In the genomic region with DNA sequence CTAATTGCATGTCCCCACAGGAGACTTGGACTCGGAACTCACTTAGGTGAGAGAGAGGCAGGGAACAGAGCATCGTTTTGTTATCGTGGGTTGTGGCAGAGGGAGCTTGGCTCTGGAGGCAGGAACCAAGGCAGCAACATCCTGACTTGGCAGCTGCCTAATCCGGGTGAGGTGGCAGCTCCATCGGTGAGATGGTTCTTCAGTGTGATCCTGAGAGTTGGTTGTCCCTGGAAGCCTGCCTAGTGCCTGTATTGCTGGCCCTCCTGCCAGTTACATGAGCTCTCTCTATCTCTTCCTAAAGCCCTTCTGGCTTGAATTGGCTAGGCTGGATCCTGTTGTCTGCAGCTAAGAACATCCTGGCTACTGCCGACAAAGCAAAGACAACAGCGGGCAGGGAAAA, we compare ENCODE assay signal across 12 cellular contexts. TPM values are rescaled to one million over a fixed set of nuclear protein-coding genes. Genes with fewer than 3 reads are reported as not detected.
DNase-seq lines count a peak whose midpoint lies in the region; FAIRE-seq and TF ChIP-seq lines count a peak whose summit lies in the region.
"Had no signal": no experiment of that assay in that cellular context is flagged by ENCODE, and none has a peak within 500 bp of the region (broad histone marks: within the 10 kb centered on the region; RNA-seq: fewer than 3 reads in every experiment).

No MANE protein-coding gene starts in this region.

- no peak overlapping the region for H2BK120ac ChIP-seq in neuronal stem cell (ENCODE audit: low read depth, low read length)

- FAIRE-seq in endothelial cell of umbilical vein (lab: Jason Lieb, UNC): no peak
- FAIRE-seq: TTC549 had no signal

- H2AK5ac ChIP-seq in neuronal stem cell (ENCODE audit: low read depth, low read length): no peak overlapping the region

- H3K36me3 Mint-ChIP-seq in MCF 10A (ENCODE audit: insufficient read depth, unreplicated experiment): no peaks in the 10 kb centered on the region

- H3K4me2 ChIP-seq in endothelial cell of umbilical vein (ENCODE audit: insufficient read depth, low read length) (no peak overlapping the region), neuronal stem cell (ENCODE audit: insufficient read depth, low read length, poor library complexity, severe bottlenecking) (no peak overlapping the region)

- no peak overlapping the region for H3K27ac Mint-ChIP-seq in MCF 10A (ENCODE audit: low read depth, unreplicated experiment)

- H3K4me3 ChIP-seq in breast epithelium (peak overlapping the region in 1 of 3 donors; percentile 20), endothelial cell of umbilical vein (replicated peaks in 1 of 3; ENCODE audit: insufficient read depth in 1 of 3, low read depth in 1 of 3, low read length in 3 of 3) (no peak overlapping the region), neuronal stem cell (ENCODE audit: low read length in 2 of 2) (no peak overlapping the region)
- H3K4me3 ChIP-seq: sigmoid colon had no signal

- intact Hi-C loops in breast epithelium (cut with DNase I; ENCODE audit: low total_unique reads): no loop called here
- intact Hi-C loops in MCF 10A (cut with micrococcal nuclease): no loop called here
- intact Hi-C loops in endothelial cell of umbilical vein (cut with micrococcal nuclease): no loop called here

- H3K9me3 ChIP-seq in breast epithelium (no peaks in the 10 kb centered on the region), endothelial cell of umbilical vein (replicated peaks; ENCODE audit: control insufficient read depth, insufficient read depth, low read length) (no peaks in the 10 kb centered on the region), neuronal stem cell (replicated peaks in 1 of 2; ENCODE audit: control insufficient read depth in 2 of 2, insufficient read depth in 1 of 2, low read depth in 1 of 2, low read length in 2 of 2) (no peaks in the 10 kb centered on the region)
- H3K9me3 ChIP-seq: sigmoid colon had no signal

- no peak overlapping the region for H3K23ac ChIP-seq in neuronal stem cell (ENCODE audit: low read depth, low read length, poor library complexity)

- H3K4me3 Mint-ChIP-seq in MCF 10A (ENCODE audit: unreplicated experiment): no peak overlapping the region
- H3K4me3 Mint-ChIP-seq: central memory CD8-positive, alpha-beta T cell had no signal

- H2BK12ac ChIP-seq in neuronal stem cell (ENCODE audit: low read length): peak overlapping the region; percentile 4

- TF ChIP-seq POLR2A in breast epithelium (IDR thresholded peaks at IDR 0.05) (no peak), endothelial cell of umbilical vein (IDR thresholded peaks at IDR 0.05; ENCODE audit: low read depth, low read length) (no peak)

- H2BK15ac ChIP-seq in neuronal stem cell (ENCODE audit: low read length): no peak overlapping the region

- TF ChIP-seq CTCF in breast epithelium (IDR thresholded peaks at IDR 0.05) (no peak), MCF 10A (IDR thresholded peaks at IDR 0.05; ENCODE audit: unreplicated experiment) (no peak), endothelial cell of umbilical vein (IDR thresholded peaks at IDR 0.05; ENCODE audit: extremely low read depth in 1 of 2, insufficient read depth in 1 of 2, low read depth in 1 of 2, low read length in 2 of 2) (no peak)

- H3K27ac ChIP-seq in breast epithelium: peak overlapping the region; percentile 82 to 91
- H3K27ac ChIP-seq in endothelial cell of umbilical vein (ENCODE audit: insufficient read depth, low read depth, low read length): peak overlapping the region; percentile 98
- no peak overlapping the region for H3K27ac ChIP-seq in neuronal stem cell (replicated peaks; ENCODE audit: low read length)

- WGBS in neuronal stem cell (ENCODE audit: extremely low coverage in 2 of 2, insufficient read length in 2 of 2, insufficient replicate concordance in 1 of 2), 2 donors: no CpG with 5 or more reads among the region's 7 CpGs

- no peak overlapping the region for H3K14ac ChIP-seq in neuronal stem cell (ENCODE audit: low read length)

- H2BK5ac ChIP-seq in neuronal stem cell (ENCODE audit: low read length): peak overlapping the region; percentile 29

- H4K20me1 ChIP-seq in endothelial cell of umbilical vein (replicated peaks; ENCODE audit: control insufficient read depth, extremely low read depth, insufficient read depth, low read length): no peaks in the 10 kb centered on the region

- H3K9ac ChIP-seq in endothelial cell of umbilical vein (replicated peaks; ENCODE audit: extremely low read depth, insufficient read depth, low read length): peak overlapping the region; percentile 22
- H3K9ac ChIP-seq in neuronal stem cell (ENCODE audit: low read depth, low read length, poor library complexity): no peak overlapping the region

- no peaks in the 10 kb centered on the region for H3K79me1 ChIP-seq in neuronal stem cell (ENCODE audit: low read depth, low read length)

- H3K4me1 ChIP-seq in breast epithelium: peaks cover 2 to 19% of the 10 kb centered on the region in 2 donors
- H3K4me1 ChIP-seq in endothelial cell of umbilical vein (ENCODE audit: control insufficient read depth, extremely low read depth, insufficient read depth, low read length): peaks cover 72% of the 10 kb centered on the region
- H3K4me1 ChIP-seq in neuronal stem cell (ENCODE audit: control insufficient read depth in 2 of 2, insufficient read depth in 1 of 2, low read depth in 1 of 2, low read length in 2 of 2): peaks cover 13 to 21% of the 10 kb centered on the region in 2 donors

- DNase-seq in breast epithelium (ENCODE audit: low spot score in 2 of 2): peak in 1 of 2 donors; percentile 84
- DNase-seq in MCF 10A (ENCODE audit: unreplicated experiment): no peak
- DNase-seq in endothelial cell of umbilical vein (ENCODE audit: low read depth, low spot score): peak; percentile 57
- DNase-seq in neuronal stem cell (ENCODE audit: low spot score): no peak
- DNase-seq in NCI-H1417 treated with DMSO at 0.1 percent for 48 hours (lab: John Stamatoyannopoulos, UW): no peak
- no peak for DNase-seq in epidermal melanocyte (ENCODE audit: insufficient read length, low spot score)
- DNase-seq in NCI-H510A (lab: John Stamatoyannopoulos, UW): no peak
- no peak for DNase-seq in NCI-H2227 treated with DMSO at 0.1 percent for 48 hours (lab: John Stamatoyannopoulos, UW)
- DNase-seq: NCI-H1105 treated with DMSO at 0.1 percent for 48 hours, sigmoid colon had no signal

- H3K79me2 ChIP-seq in endothelial cell of umbilical vein (ENCODE audit: control insufficient read depth, insufficient read depth, low read length): no peaks in the 10 kb centered on the region

- CTCF ChIA-PET in MCF 10A (lab: Yijun Ruan, JAX) (interaction anchor here (0.7 kb wide), 2 partner anchors 23 to 34 kb away, joined by 3 read pairs; no protein-coding TSS in a partner anchor), endothelial cell of umbilical vein (lab: Charles Lee) (interaction anchor here (0.9 to 2.2 kb wide), 4 partner anchors 8 to 32 kb away, joined by 3 to 15 read pairs (median 7); no protein-coding TSS in a partner anchor)

- H3K36me3 ChIP-seq in breast epithelium: no peaks in the 10 kb centered on the region
- H3K36me3 ChIP-seq in endothelial cell of umbilical vein (ENCODE audit: control insufficient read depth in 2 of 2, extremely low read depth in 1 of 2, insufficient read depth in 2 of 2, low read length in 2 of 2): peaks cover 0 to 4% of the 10 kb centered on the region in 2 experiments
- H3K36me3 ChIP-seq in neuronal stem cell (replicated peaks in 1 of 2; ENCODE audit: control insufficient read depth in 2 of 2, insufficient read depth in 2 of 2, low read length in 2 of 2): no peaks in the 10 kb centered on the region
- H3K36me3 ChIP-seq: sigmoid colon had no signal

- no peaks in the 10 kb centered on the region for H3K9me1 ChIP-seq in endothelial cell of umbilical vein (replicated peaks; ENCODE audit: control insufficient read depth, extremely low read depth, insufficient read depth, low read length)

- no peak overlapping the region for H3K4ac ChIP-seq in neuronal stem cell (ENCODE audit: low read length)

- no peak overlapping the region for H4K91ac ChIP-seq in neuronal stem cell (ENCODE audit: low read depth, low read length, poor library complexity)

- H3K27me3 ChIP-seq in breast epithelium (no peaks in the 10 kb centered on the region), endothelial cell of umbilical vein (ENCODE audit: control insufficient read depth in 2 of 2, insufficient read depth in 2 of 2, low read length in 2 of 2) (no peaks in the 10 kb centered on the region), neuronal stem cell (ENCODE audit: control insufficient read depth in 3 of 3, insufficient read depth in 3 of 3, low read depth in 1 of 3, low read length in 3 of 3) (no peaks in the 10 kb centered on the region)
- H3K27me3 ChIP-seq: sigmoid colon had no signal

- H4K8ac ChIP-seq in neuronal stem cell (ENCODE audit: low read depth, low read length): no peak overlapping the region

- no peak overlapping the region for H2AFZ ChIP-seq in endothelial cell of umbilical vein (ENCODE audit: low read depth, low read length)
- no peak overlapping the region for H2AFZ ChIP-seq in neuronal stem cell (ENCODE audit: low read length)

- H3K9me3 Mint-ChIP-seq in MCF 10A (ENCODE audit: unreplicated experiment): no peaks in the 10 kb centered on the region
- H3K9me3 Mint-ChIP-seq: central memory CD8-positive, alpha-beta T cell had no signal

- dilution Hi-C loops in endothelial cell of umbilical vein (cut with MboI; ENCODE audit: extremely low pct_ligation_motif_present, low sequenced_read_pairs): no loop called here

- H3K4me1 Mint-ChIP-seq in MCF 10A (ENCODE audit: insufficient read depth, unreplicated experiment): peaks cover 22% of the 10 kb centered on the region
- H3K4me1 Mint-ChIP-seq: central memory CD8-positive, alpha-beta T cell had no signal

- BruUV-seq in MCF 10A (replicated peaks; lab: Mats Ljungman, UMichigan) (no TSS peak), endothelial cell of umbilical vein (replicated peaks; lab: Mats Ljungman, UMichigan) (no TSS peak)

- POLR2A ChIA-PET in MCF 10A (lab: Yijun Ruan, JAX) (interaction anchor here (0.7 to 1.2 kb wide), 3 partner anchors 12 to 22 kb away, joined by 3 to 6 read pairs (median 3); no protein-coding TSS in a partner anchor), endothelial cell of umbilical vein (lab: Charles Lee) (interaction anchor here (1.1 to 1.3 kb wide), 3 partner anchors 20 to 32 kb away, joined by 3 to 5 read pairs (median 4); a partner anchor contains a TSS)

- peak overlapping the region; percentile 81 for H3K18ac ChIP-seq in neuronal stem cell (ENCODE audit: low read length)

- no peaks in the 10 kb centered on the region for H3K27me3 Mint-ChIP-seq in MCF 10A (ENCODE audit: insufficient read depth, unreplicated experiment)
- H3K27me3 Mint-ChIP-seq: central memory CD8-positive, alpha-beta T cell had no signal

RNA-seq across cellular contexts. Expression of a gene that starts 19.9 kb away (rescaled TPM):
- 100 to 1,000 TPM in 1 of 3 donors, 10 to 100 TPM in 2; 52.2 to 106 (median 59.6) TPM for total RNA-seq in breast epithelium
- 25.8 and 31.4 TPM in 2 replicates for total RNA-seq in MCF 10A (2022)
- 606 and 631 TPM in 2 replicates for total RNA-seq in endothelial cell of umbilical vein
- polyA plus RNA-seq in endothelial cell of umbilical vein: 215 and 276 TPM in 2 replicates
- polyA plus RNA-seq in endothelial cell of umbilical vein (2011; cell fraction: cytosol; rRNA removed): 185 and 188 TPM in 2 replicates
- 360 and 367 TPM in 2 replicates for polyA plus RNA-seq in endothelial cell of umbilical vein (2011; cell fraction: nucleus; rRNA removed)
- polyA plus RNA-seq in endothelial cell of umbilical vein (2012): 277 and 279 TPM in 2 replicates
- 250 TPM in 2 replicates for polyA minus RNA-seq in endothelial cell of umbilical vein
- polyA minus RNA-seq in endothelial cell of umbilical vein (2011; cell fraction: cytosol; rRNA and poly(A)+ RNA removed): 19.9 TPM
- 378 and 398 TPM in 2 replicates for polyA minus RNA-seq in endothelial cell of umbilical vein (2011; cell fraction: nucleus; rRNA and poly(A)+ RNA removed)
- polyA plus RNA-seq in neuronal stem cell (2013, experiment 1 of 2): 103 TPM
- 106 TPM for polyA plus RNA-seq in neuronal stem cell (2013, experiment 2 of 2)
